In the genomic region with DNA sequence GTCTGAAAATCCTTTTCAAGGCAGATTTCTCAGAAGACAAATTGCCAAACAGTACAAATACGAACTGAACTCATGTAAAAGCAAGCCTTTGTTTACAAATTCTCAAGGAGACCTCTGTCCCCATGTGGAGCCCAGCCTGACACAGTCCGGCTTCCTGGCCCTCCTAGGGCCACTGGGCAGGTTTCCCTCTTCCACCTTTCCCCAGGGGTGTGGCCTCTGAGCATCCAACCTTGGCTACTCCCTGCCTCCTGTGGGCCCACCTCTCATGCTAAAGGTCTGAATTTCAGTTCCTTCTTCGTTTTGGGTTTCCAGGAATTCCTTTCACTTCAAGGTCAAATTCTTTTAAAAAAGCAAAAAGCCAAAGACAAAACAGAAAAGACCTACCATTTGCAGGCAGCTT, we compare ENCODE assay signal across 24 cellular contexts. TPM values are rescaled to one million over a fixed set of nuclear protein-coding genes. Genes with fewer than 3 reads are reported as not detected.
DNase-seq lines count a peak whose midpoint lies in the region; ATAC-seq, FAIRE-seq and TF ChIP-seq lines count a peak whose summit lies in the region.
"Had no signal": no experiment of that assay in that cellular context is flagged by ENCODE, and none has a peak within 500 bp of the region (broad histone marks: within the 10 kb centered on the region; RNA-seq: fewer than 3 reads in every experiment).

No MANE protein-coding gene starts in this region.

- in situ Hi-C loops in K562 (cut with MboI), result no loop called here

- no peak overlapping the region for H2BK12ac ChIP-seq in mesenchymal stem cell (ENCODE audit: low read length in 2 of 2)

- peak overlapping the region; percentile 93 for H3K27ac ChIP-seq in Karpas-422 (ENCODE audit: low read length)
- H3K27ac ChIP-seq in K562 (ENCODE audit: extremely low read depth, low read depth, low read length), result no peak overlapping the region
- H3K27ac ChIP-seq in mesenchymal stem cell (ENCODE audit: low read length, poor library complexity, severe bottlenecking), result no peak overlapping the region
- H3K27ac ChIP-seq in stomach, result peak overlapping the region; percentile 21 to 86 (median 73)
- H3K27ac ChIP-seq: PC-9, SJCRH30 had no signal

- peak overlapping the region; percentile 15 for H2AK5ac ChIP-seq in mesenchymal stem cell (ENCODE audit: low read length, severe bottlenecking)

- H2AFZ ChIP-seq in Karpas-422 (ENCODE audit: low read length) (no peak overlapping the region), K562 (ENCODE audit: low read depth, low read length) (no peak overlapping the region), mesenchymal stem cell (ENCODE audit: low read depth, low read length) (no peak overlapping the region)
- H2AFZ ChIP-seq: PC-9 had no signal

- BruUV-seq in K562 (replicated peaks; lab: Mats Ljungman, UMichigan), result TSS peak; percentile 13

- H4K20me1 ChIP-seq in Karpas-422 (ENCODE audit: insufficient read depth, low read depth, low read length) (peaks cover 57% of the 10 kb centered on the region), K562 (replicated peaks; ENCODE audit: control insufficient read depth, insufficient read depth, low read length) (peaks cover 16% of the 10 kb centered on the region)

- H3K79me2 ChIP-seq in Karpas-422 (ENCODE audit: low read length), result peaks cover 90% of the 10 kb centered on the region
- peaks cover 66% of the 10 kb centered on the region for H3K79me2 ChIP-seq in K562 (ENCODE audit: control insufficient read depth, insufficient read depth, low read length)

- H3K4me2 ChIP-seq in Karpas-422 (ENCODE audit: low read depth, low read length, poor library complexity, severe bottlenecking) (peak overlapping the region; percentile 59), K562 (ENCODE audit: insufficient read depth, low read length) (no peak overlapping the region), mesenchymal stem cell (ENCODE audit: low read length, poor library complexity, severe bottlenecking) (no peak overlapping the region)
- H3K4me2 ChIP-seq: PC-9 had no signal

- peak overlapping the region; percentile 11; the same call in 1 of the 2 replicates for H3K9ac ChIP-seq in Karpas-422 (ENCODE audit: low read length)
- H3K9ac ChIP-seq in K562 (ENCODE audit: insufficient read depth in 1 of 2, low read depth in 2 of 2, low read length in 2 of 2), result peak overlapping the region in 1 of 2 experiments; percentile 65; a peak in 1 of 4 replicates
- no peak overlapping the region for H3K9ac ChIP-seq in mesenchymal stem cell (ENCODE audit: low read length)

- intact Hi-C loops in K562 (cut with micrococcal nuclease), result no loop called here
- intact Hi-C loops in stomach (cut with DNase I; ENCODE audit: low total_unique reads), result no loop called here

- H3K4me3 ChIP-seq in Karpas-422 (ENCODE audit: low read length) (no peak overlapping the region), K562 (no peak overlapping the region), mesenchymal stem cell (ENCODE audit: insufficient read depth in 1 of 2, low read depth in 1 of 2, low read length in 2 of 2) (no peak overlapping the region), stomach (no peak overlapping the region)
- H3K4me3 ChIP-seq: HAP-1, MG63, PC-9, SJCRH30 had no signal

- H3K36me3 ChIP-seq in Karpas-422 (ENCODE audit: insufficient read depth, low read length), result peaks cover 37% of the 10 kb centered on the region
- H3K36me3 ChIP-seq in K562 (ENCODE audit: control insufficient read depth, insufficient read depth, low read length), result peaks cover 98% of the 10 kb centered on the region
- peaks cover 55 to 71% of the 10 kb centered on the region in 2 experiments for H3K36me3 ChIP-seq in mesenchymal stem cell (ENCODE audit: control insufficient read depth in 1 of 2, insufficient read depth in 2 of 2, low read depth in 1 of 2, low read length in 2 of 2)
- H3K36me3 ChIP-seq in stomach, result peaks cover 5 to 67% (median 36%) of the 10 kb centered on the region in 4 donors
- H3K36me3 ChIP-seq: SJCRH30 had no signal

- H3K18ac ChIP-seq in mesenchymal stem cell (ENCODE audit: low read depth in 1 of 2, low read length in 2 of 2), result no peak overlapping the region

- 67% methylated on average over 3 of the region's 3 CpGs for WGBS in K562 (ENCODE audit: insufficient coverage, low coverage, missing lambda C conversion rate)
- 67% methylated on average over 3 of the region's 3 CpGs for WGBS in mesenchymal stem cell
- 26 to 48% (median 35%) methylated on average over 3 of the region's 3 CpGs for WGBS in stomach, 5 donors

- H3K27me3 ChIP-seq in Karpas-422 (ENCODE audit: low read length), result no peaks in the 10 kb centered on the region
- no peaks in the 10 kb centered on the region for H3K27me3 ChIP-seq in K562 (ENCODE audit: control insufficient read depth in 2 of 2, insufficient read depth in 2 of 2, low read length in 2 of 2)
- H3K27me3 ChIP-seq in mesenchymal stem cell (ENCODE audit: control insufficient read depth in 1 of 2, insufficient read depth in 1 of 2, low read length in 2 of 2), result no peaks in the 10 kb centered on the region
- no peaks in the 10 kb centered on the region for H3K27me3 ChIP-seq in stomach
- H3K27me3 ChIP-seq: MG63, SJCRH30 had no signal

- CTCF ChIA-PET in K562 (lab: Yijun Ruan, JAX; ENCODE audit: low intra/inter-chr PET ratio) (no interaction called here), GM10248 (lab: Yijun Ruan, JAX) (interaction anchor here (2.4 kb wide), 1 partner anchor 14 kb away, joined by 5 read pairs; no protein-coding TSS in a partner anchor)

- no peak overlapping the region for H2BK15ac ChIP-seq in mesenchymal stem cell (ENCODE audit: low read depth, poor library complexity, severe bottlenecking)

- H3K23ac ChIP-seq in mesenchymal stem cell (ENCODE audit: low read length in 2 of 2), result no peak overlapping the region

- ATAC-seq in K562, result no peak
- ATAC-seq in GM18909 (IDR thresholded peaks at IDR 0.05; ENCODE audit: poor library complexity, unreplicated experiment), result no peak
- no peak for ATAC-seq in HG02884 (IDR thresholded peaks at IDR 0.05; ENCODE audit: unreplicated experiment)
- ATAC-seq: Right ventricle myocardium inferior, SK-N-SH treated with all-trans-retinoic acid at 6 μM for 48 hours had no signal

- H2BK120ac ChIP-seq in mesenchymal stem cell (ENCODE audit: low read depth, low read length), result no peak overlapping the region

- POLR2A ChIA-PET in K562 (lab: Yijun Ruan, JAX) (no interaction called here), GM10248 (lab: Yijun Ruan, JAX) (no interaction called here)

- no peak overlapping the region for H3K4ac ChIP-seq in mesenchymal stem cell (ENCODE audit: low read depth in 1 of 2, low read length in 2 of 2)

- H3K9me2 ChIP-seq in Karpas-422 (replicated peaks; ENCODE audit: insufficient read depth, low read length), result no peaks in the 10 kb centered on the region

- TF ChIP-seq CTCF in K562 (IDR thresholded peaks at IDR 0.05 in 2 of 3, conservative IDR thresholded peaks at IDR 0.05 in 1 of 3; ENCODE audit: insufficient read depth in 2 of 3, low read depth in 1 of 3, low read length in 3 of 3) (no peak), stomach (IDR thresholded peaks at IDR 0.05) (no peak), GM10248 (IDR thresholded peaks at IDR 0.05; ENCODE audit: control extremely low read depth, extremely low read depth, low read depth, missing control alignments) (no peak)

- DNase-seq in Karpas-422 (no peak), K562 (ENCODE audit: extremely low read depth in 1 of 4, low spot score in 3 of 4) (no peak), mesenchymal stem cell (no peak), stomach (no peak), GM10248 (ENCODE audit: extremely low spot score) (no peak)
- DNase-seq: CD4-positive, CD25-positive, alpha-beta regulatory T cell; GOT3; MG63; NCI-H1105 treated with DMSO at 0.1 percent for 48 hours; NCI-H146; NCI-H1930; NCI-H2107; NCI-H446; NCI-H524 treated with DMSO at 0.1 percent for 48 hours; NCI-H82; NK-92 treated with Interleukin-12 subunit alpha and Interleukin-12 subunit beta, amount 100 ng/mL, for 24 hours; PC-9; SJCRH30 had no signal

- no peak overlapping the region for H4K91ac ChIP-seq in mesenchymal stem cell (ENCODE audit: low read length)

- H3K4me1 ChIP-seq in Karpas-422 (ENCODE audit: low read length) (peaks cover 56% of the 10 kb centered on the region), K562 (replicated peaks in 1 of 2; ENCODE audit: control insufficient read depth in 2 of 2, insufficient read depth in 2 of 2, low read length in 2 of 2) (no peaks in the 10 kb centered on the region; a peak in 1 of 5 replicates), mesenchymal stem cell (ENCODE audit: control insufficient read depth, insufficient read depth, low read depth, low read length) (peaks cover 34% of the 10 kb centered on the region), stomach (peaks cover 41 to 94% (median 68%) of the 10 kb centered on the region in 4 donors)
- H3K4me1 ChIP-seq: HAP-1, SJCRH30 had no signal

- TF ChIP-seq RAD21 in K562 (CRISPR knock-in tag; conservative IDR thresholded peaks at IDR 0.05 in 1 of 2, IDR thresholded peaks at IDR 0.05 in 1 of 2), result no peak

- no peak overlapping the region for H4K8ac ChIP-seq in mesenchymal stem cell (ENCODE audit: low read length)

- peaks cover 5% of the 10 kb centered on the region for H3K79me1 ChIP-seq in mesenchymal stem cell (replicated peaks; ENCODE audit: low read length, poor library complexity, severe bottlenecking)

- H3K9me1 ChIP-seq in K562 (ENCODE audit: control insufficient read depth, insufficient read depth, low read length), result peaks cover 9% of the 10 kb centered on the region

- no peak overlapping the region for H2BK5ac ChIP-seq in mesenchymal stem cell (ENCODE audit: low read depth, low read length, poor library complexity, severe bottlenecking)

- no peak for FAIRE-seq in K562 (lab: Jason Lieb, UNC)
- FAIRE-seq: D721Med had no signal

- no peak for TF ChIP-seq EP300 in K562 (IDR thresholded peaks at IDR 0.05; ENCODE audit: low read length)
- no peak for TF ChIP-seq EP300 in stomach (IDR thresholded peaks at IDR 0.05)

- H3K9me3 ChIP-seq in Karpas-422 (ENCODE audit: low read length) (no peaks in the 10 kb centered on the region), K562 (replicated peaks; ENCODE audit: control insufficient read depth, insufficient read depth, low read depth, low read length) (no peaks in the 10 kb centered on the region), mesenchymal stem cell (ENCODE audit: control insufficient read depth, low read length) (no peaks in the 10 kb centered on the region), stomach (no peaks in the 10 kb centered on the region)
- H3K9me3 ChIP-seq: HAP-1, MG63, SJCRH30 had no signal

- H3K14ac ChIP-seq in mesenchymal stem cell (ENCODE audit: low read length in 2 of 2), result no peak overlapping the region

- TF ChIP-seq POLR2A in K562 (conservative IDR thresholded peaks at IDR 0.05) (no peak), stomach (IDR thresholded peaks at IDR 0.05) (no peak)

RNA-seq across cellular contexts. Expression of gene DAP, which starts 10.1 kb away (rescaled TPM):
- 33.8 and 42.6 TPM in 2 replicates for total RNA-seq in Karpas-422 (2014; rRNA removed; shearing (Covaris generic); ENCODE audit: low replicate concordance)
- 60.9 and 94.0 TPM in 2 replicates for total RNA-seq in K562 (2011; cell fraction: chromatin; rRNA removed; ENCODE audit: low replicate concordance)
- 39.0 and 46.8 TPM in 2 replicates for total RNA-seq in K562 (2011; cell fraction: nucleolus; rRNA removed)
- 92.2 and 142 TPM in 2 replicates for total RNA-seq in K562 (2011; cell fraction: nucleoplasm; rRNA removed)
- 31.3 and 36.1 TPM in 2 replicates for total RNA-seq in K562 (2014; rRNA removed)
- 33.6 and 34.5 TPM in 2 replicates for total RNA-seq in K562 (2014; rRNA removed; fragmentation: Illumina TruSeq; extraction: Trizol)
- 27.3 and 28.7 TPM in 2 replicates for total RNA-seq in K562 (2015; rRNA removed; fragmentation: Illumina TruSeq; extraction: Trizol)
- 118 and 129 TPM in 2 replicates for total RNA-seq in K562 (2021)
- polyA plus RNA-seq in K562 (2011; rRNA removed), result 51.9 and 61.8 TPM in 2 replicates
- polyA plus RNA-seq in K562 (2011; cell fraction: cytosol; rRNA removed), result 104 and 110 TPM in 2 replicates
- polyA plus RNA-seq in K562 (2011; cell fraction: nucleus; rRNA removed), result 62.6 and 63.5 TPM in 2 replicates
- 102 and 243 TPM in 2 replicates for polyA plus RNA-seq in K562 (2012)
- polyA plus RNA-seq in K562 (2014; fragmentation: Illumina TruSeq; extraction: Trizol), result 151 and 157 TPM in 2 replicates
- 10 to 100 TPM; 14.1 to 21.7 TPM for polyA plus RNA-seq in K562 (2014; fragmentation: Nextera tagmentation; extraction: Ambion mirVana)
- polyA plus RNA-seq in K562 (2014; rRNA removed), result 84.2 and 84.3 TPM in 2 replicates
- 35.4 and 39.4 TPM in 2 replicates for polyA minus RNA-seq in K562 (2011; rRNA and poly(A)+ RNA removed)
- polyA minus RNA-seq in K562 (2011; cell fraction: cytosol; rRNA and poly(A)+ RNA removed), result 64.4 and 65.4 TPM in 2 replicates
- 28.3 and 33.3 TPM in 2 replicates for polyA minus RNA-seq in K562 (2011; cell fraction: nucleus; rRNA and poly(A)+ RNA removed)
- polyA plus RNA-seq in mesenchymal stem cell (2013, experiment 1 of 2), result 137 TPM
- 136 TPM for polyA plus RNA-seq in mesenchymal stem cell (2013, experiment 2 of 2)
- 100 to 1,000 TPM in 2 of 5 donors, 10 to 100 TPM in 2, 1 to 10 TPM in 1; 9.3 to 184 (median 66.9) TPM for total RNA-seq in stomach
- 100 to 1,000 TPM in 2 of 3 donors, 10 to 100 TPM in 1; 52.6 to 161 (median 150) TPM for polyA plus RNA-seq in stomach

Comparison
In these comparisons a context has a peak if more than half of its experiments do, and no peak if none do; other contexts are left out.
1. H3K27ac ChIP-seq: peak in Karpas-422 (single experiment) and stomach (5 of 5); none in K562 (single experiment) and mesenchymal stem cell (single experiment).